ENCODE assay signal across 1 cellular context in genomic region chr7:43734575-43735332, GRCh38.
A peak's percentile ranks its signal among the peaks of the same experiment; 100 is the strongest.
TF ChIP-seq lines count a peak whose summit lies in the region.

No MANE protein-coding gene starts in this region.

TF ChIP-seq in K562, 482 proteins besides CTCF, POLR2A, EP300 and RAD21 (continued from another document):
- peak; percentile 80; the same call in 1 of the 2 replicates for TF ChIP-seq ZBTB9 (CRISPR knock-in tag; IDR thresholded peaks at IDR 0.05)
- 0 out of 2 replicates have a peak, but pooled peaks have one; percentile 61 for TF ChIP-seq MTA3 (IDR thresholded peaks at IDR 0.05; ENCODE audit: borderline replicate concordance)
